Comparison of ENCODE assay signal across 13 cellular contexts in the genomic region with DNA sequence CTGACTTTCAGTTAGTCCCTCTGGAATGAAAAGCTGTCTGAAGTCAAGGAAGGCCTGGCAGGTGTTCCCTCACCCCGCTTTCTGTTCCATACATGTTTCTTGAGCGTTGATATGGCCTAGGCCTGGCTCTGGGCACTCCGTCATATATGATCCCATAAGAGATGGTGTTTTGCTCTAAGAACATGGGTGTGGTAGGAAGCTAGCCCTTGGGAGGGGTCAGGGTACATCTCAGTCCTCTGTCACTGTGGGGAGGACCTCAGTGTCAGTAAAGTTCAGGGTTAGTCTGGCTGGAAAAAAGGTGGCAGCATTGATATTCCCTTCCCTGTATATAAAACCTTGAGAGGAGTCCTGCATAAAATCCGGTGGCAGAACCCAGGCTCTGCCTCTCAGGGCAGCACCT.
A peak's percentile ranks its signal among the peaks of the same experiment; 100 is the strongest.
DNase-seq lines count a peak whose midpoint lies in the region; ATAC-seq, FAIRE-seq and TF ChIP-seq lines count a peak whose summit lies in the region.
"Had no signal": no experiment of that assay in that cellular context is flagged by ENCODE, and none has a peak within 500 bp of the region (broad histone marks: within the 10 kb centered on the region; RNA-seq: fewer than 3 reads in every experiment).

No MANE protein-coding gene starts in this region.

- H3K27ac ChIP-seq in Peyer's patch (peak overlapping the region in 3 of 4 donors; percentile 71 to 93 (median 92)), dorsolateral prefrontal cortex (peak overlapping the region in 58 of 59 donors; percentile 12 to 91 (median 81)), mucosa of rectum (ENCODE audit: low read depth in 2 of 2, low read length in 2 of 2) (peak overlapping the region; percentile 88 to 91), thoracic aorta (peak overlapping the region; percentile 88 to 90)
- H3K27ac ChIP-seq: VCaP had no signal

- TF ChIP-seq POLR2A in Peyer's patch (IDR thresholded peaks at IDR 0.05), result no peak

- H3K4me1 ChIP-seq in Peyer's patch (peaks cover 0 to 71% (median 24%) of the 10 kb centered on the region in 4 donors), mucosa of rectum (ENCODE audit: control insufficient read depth in 2 of 2, insufficient read depth in 2 of 2, low read length in 2 of 2) (peaks cover 42 to 50% of the 10 kb centered on the region in 2 donors), thoracic aorta (ENCODE audit: control insufficient read depth in 1 of 2, low read depth in 2 of 2) (peaks cover 28 to 82% of the 10 kb centered on the region in 2 donors)

- TF ChIP-seq CTCF in Peyer's patch (IDR thresholded peaks at IDR 0.05) (no peak), dorsolateral prefrontal cortex (IDR thresholded peaks at IDR 0.05 in 54 of 56, conservative IDR thresholded peaks at IDR 0.05 in 2 of 56; ENCODE audit: low read depth in 1 of 56, partially characterized antibody in 56 of 56) (no peak), thoracic aorta (IDR thresholded peaks at IDR 0.05) (no peak)

- no peaks in the 10 kb centered on the region for H3K9me3 ChIP-seq in Peyer's patch
- H3K9me3 ChIP-seq in mucosa of rectum (ENCODE audit: control insufficient read depth in 2 of 2, low read length in 2 of 2), result no peaks in the 10 kb centered on the region
- no peaks in the 10 kb centered on the region for H3K9me3 ChIP-seq in thoracic aorta

- no peak overlapping the region for H3K4me3 ChIP-seq in Peyer's patch
- H3K4me3 ChIP-seq in dorsolateral prefrontal cortex, result peak overlapping the region in 2 of 59 donors; percentile 39 to 60
- H3K4me3 ChIP-seq in mucosa of rectum (ENCODE audit: low read length in 2 of 2), result peak overlapping the region in 1 of 2 donors; percentile 15
- H3K4me3 ChIP-seq in thoracic aorta, result peak overlapping the region; percentile 56

- intact Hi-C loops in dorsolateral prefrontal cortex (cut with DNase I), result no loop called here

- DNase-seq in Peyer's patch (peak in 1 of 3 donors; percentile 75), dorsolateral prefrontal cortex (no peak), thoracic aorta (ENCODE audit: low spot score) (no peak), urothelium cell line (ENCODE audit: low spot score) (no peak)
- DNase-seq: activated naive CD8-positive, alpha-beta T cell treated with anti-CD3 and anti-CD28 coated beads for 36 hours; CD8-positive, alpha-beta T cell; GF-D8; NCI-H1694 treated with DMSO at 0.1 percent for 48 hours had no signal

- H3K27me3 ChIP-seq in Peyer's patch, result no peaks in the 10 kb centered on the region
- H3K27me3 ChIP-seq in dorsolateral prefrontal cortex, result no peaks in the 10 kb centered on the region
- no peaks in the 10 kb centered on the region for H3K27me3 ChIP-seq in mucosa of rectum (ENCODE audit: control insufficient read depth in 2 of 2, insufficient read depth in 2 of 2, low read length in 2 of 2)
- H3K27me3 ChIP-seq in thoracic aorta (replicated peaks; ENCODE audit: insufficient read depth), result no peaks in the 10 kb centered on the region

- no peak for ATAC-seq in thoracic aorta (ENCODE audit: insufficient number of reproducible peaks, low FRiP score, low read depth)
- no peak for ATAC-seq in HG02981 (IDR thresholded peaks at IDR 0.05; ENCODE audit: unreplicated experiment)
- no peak for ATAC-seq in GM21515 (IDR thresholded peaks at IDR 0.05; ENCODE audit: unreplicated experiment)
- ATAC-seq: CD8-positive, alpha-beta T cell had no signal

- peaks cover 0 to 10% (median 0%) of the 10 kb centered on the region in 3 donors for H3K36me3 ChIP-seq in Peyer's patch
- peaks cover 0 to 7% of the 10 kb centered on the region in 2 donors for H3K36me3 ChIP-seq in mucosa of rectum (ENCODE audit: control insufficient read depth in 2 of 2, insufficient read depth in 2 of 2, low read length in 2 of 2)
- no peaks in the 10 kb centered on the region for H3K36me3 ChIP-seq in thoracic aorta

- H3K9ac ChIP-seq in mucosa of rectum (ENCODE audit: low read depth in 1 of 2, low read length in 2 of 2), result peak overlapping the region in 1 of 2 donors; percentile 45

- no peak for FAIRE-seq in urothelium cell line (lab: Jason Lieb, UNC)
- FAIRE-seq: H1 had no signal
